1 cellular context compared by ENCODE assay signal in the genomic region with DNA sequence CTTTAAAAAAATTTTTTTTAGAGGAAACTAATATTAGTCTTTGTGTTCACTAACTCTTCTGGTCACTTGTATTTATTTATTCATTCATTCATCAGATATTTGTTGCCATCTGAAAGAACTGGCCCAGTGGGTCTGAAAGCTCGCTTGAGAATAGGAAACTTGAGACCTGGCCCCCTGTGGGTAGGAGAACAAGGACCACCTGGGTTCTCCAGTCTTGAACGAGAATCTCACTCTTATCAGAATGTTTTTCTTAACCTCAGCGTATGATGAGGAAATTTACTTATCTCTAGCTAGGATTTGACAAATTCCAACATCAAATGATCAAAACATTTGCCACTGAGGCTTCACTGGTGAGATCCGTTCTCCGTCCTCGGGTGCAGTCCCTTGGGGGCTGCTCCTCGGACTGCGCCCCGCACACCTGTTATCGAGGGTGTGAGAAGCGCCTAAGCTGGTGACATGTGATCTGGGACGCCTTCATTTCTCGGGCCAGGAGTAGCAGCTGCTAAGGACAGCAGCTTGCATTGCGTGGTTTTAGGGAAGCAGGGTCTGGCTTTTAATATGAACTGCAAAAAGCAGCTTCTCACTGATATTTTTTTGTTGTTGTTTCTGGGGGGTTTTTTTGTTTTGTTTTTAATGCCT.
TF ChIP-seq lines count a peak whose summit lies in the region.

No MANE protein-coding gene starts in this region.

TF ChIP-seq in WTC11, 78 proteins besides CTCF, POLR2A, EP300 and RAD21 (continued from another document):
- TF ChIP-seq, protein P1, sequence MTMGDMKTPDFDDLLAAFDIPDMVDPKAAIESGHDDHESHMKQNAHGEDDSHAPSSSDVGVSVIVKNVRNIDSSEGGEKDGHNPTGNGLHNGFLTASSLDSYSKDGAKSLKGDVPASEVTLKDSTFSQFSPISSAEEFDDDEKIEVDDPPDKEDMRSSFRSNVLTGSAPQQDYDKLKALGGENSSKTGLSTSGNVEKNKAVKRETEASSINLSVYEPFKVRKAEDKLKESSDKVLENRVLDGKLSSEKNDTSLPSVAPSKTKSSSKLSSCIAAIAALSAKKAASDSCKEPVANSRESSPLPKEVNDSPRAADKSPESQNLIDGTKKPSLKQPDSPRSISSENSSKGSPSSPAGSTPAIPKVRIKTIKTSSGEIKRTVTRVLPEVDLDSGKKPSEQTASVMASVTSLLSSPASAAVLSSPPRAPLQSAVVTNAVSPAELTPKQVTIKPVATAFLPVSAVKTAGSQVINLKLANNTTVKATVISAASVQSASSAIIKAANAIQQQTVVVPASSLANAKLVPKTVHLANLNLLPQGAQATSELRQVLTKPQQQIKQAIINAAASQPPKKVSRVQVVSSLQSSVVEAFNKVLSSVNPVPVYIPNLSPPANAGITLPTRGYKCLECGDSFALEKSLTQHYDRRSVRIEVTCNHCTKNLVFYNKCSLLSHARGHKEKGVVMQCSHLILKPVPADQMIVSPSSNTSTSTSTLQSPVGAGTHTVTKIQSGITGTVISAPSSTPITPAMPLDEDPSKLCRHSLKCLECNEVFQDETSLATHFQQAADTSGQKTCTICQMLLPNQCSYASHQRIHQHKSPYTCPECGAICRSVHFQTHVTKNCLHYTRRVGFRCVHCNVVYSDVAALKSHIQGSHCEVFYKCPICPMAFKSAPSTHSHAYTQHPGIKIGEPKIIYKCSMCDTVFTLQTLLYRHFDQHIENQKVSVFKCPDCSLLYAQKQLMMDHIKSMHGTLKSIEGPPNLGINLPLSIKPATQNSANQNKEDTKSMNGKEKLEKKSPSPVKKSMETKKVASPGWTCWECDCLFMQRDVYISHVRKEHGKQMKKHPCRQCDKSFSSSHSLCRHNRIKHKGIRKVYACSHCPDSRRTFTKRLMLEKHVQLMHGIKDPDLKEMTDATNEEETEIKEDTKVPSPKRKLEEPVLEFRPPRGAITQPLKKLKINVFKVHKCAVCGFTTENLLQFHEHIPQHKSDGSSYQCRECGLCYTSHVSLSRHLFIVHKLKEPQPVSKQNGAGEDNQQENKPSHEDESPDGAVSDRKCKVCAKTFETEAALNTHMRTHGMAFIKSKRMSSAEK (CRISPR knock-in tag; IDR thresholded peaks at IDR 0.05; ENCODE audit: borderline replicate concordance): no peak
TF ChIP-seq in WTC11: peak in this region for 5.
